Comparison of ENCODE assay signal across 20 cellular contexts in the genomic region with DNA sequence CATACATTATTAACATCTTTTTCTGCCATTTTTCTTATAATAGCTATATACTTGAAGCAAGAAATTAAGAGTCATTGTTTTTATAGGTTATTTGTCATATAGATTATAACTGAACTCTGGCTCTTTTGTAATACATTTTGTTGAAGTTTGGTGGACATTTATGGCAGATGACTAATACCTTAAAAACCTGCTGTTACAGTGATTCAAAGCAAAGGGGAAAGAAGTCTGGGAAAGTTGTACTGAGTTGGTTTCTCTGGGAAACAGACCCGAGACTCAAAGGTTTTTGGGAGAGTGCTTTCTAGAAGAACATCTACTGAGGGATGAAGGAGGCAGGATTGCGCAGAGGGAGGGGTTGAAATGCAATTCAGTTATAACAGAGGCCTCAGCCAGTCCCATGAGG. TPM values are rescaled to one million over a fixed set of nuclear protein-coding genes. Genes with fewer than 3 reads are reported as not detected.
DNase-seq lines count a peak whose midpoint lies in the region; ATAC-seq, FAIRE-seq and TF ChIP-seq lines count a peak whose summit lies in the region.
"Had no signal": no experiment of that assay in that cellular context is flagged by ENCODE, and none has a peak within 500 bp of the region (broad histone marks: within the 10 kb centered on the region; RNA-seq: fewer than 3 reads in every experiment).

No MANE protein-coding gene starts in this region.

- no peak overlapping the region for H2BK120ac ChIP-seq in mesenchymal stem cell (ENCODE audit: low read depth, low read length)

- POLR2A ChIA-PET in activated CD4-positive, alpha-beta T cell treated with anti-CD3 and anti-CD28 coated beads for 36 hours (lab: Charles Lee): no interaction called here

- H3K27me3 ChIP-seq in bronchial epithelial cell (ENCODE audit: control insufficient read depth, insufficient read depth, low read length) (no peaks in the 10 kb centered on the region), mesenchymal stem cell (ENCODE audit: control insufficient read depth in 1 of 2, insufficient read depth in 1 of 2, low read length in 2 of 2) (no peaks in the 10 kb centered on the region), right lobe of liver (no peaks in the 10 kb centered on the region)
- H3K27me3 ChIP-seq: BLaER1 had no signal

- H2AK5ac ChIP-seq in mesenchymal stem cell (ENCODE audit: low read length, severe bottlenecking): no peak overlapping the region

- no peak overlapping the region for H2BK15ac ChIP-seq in mesenchymal stem cell (ENCODE audit: low read depth, poor library complexity, severe bottlenecking)

- H3K4me1 ChIP-seq in mesenchymal stem cell (ENCODE audit: control insufficient read depth, insufficient read depth, low read depth, low read length) (peaks cover 4% of the 10 kb centered on the region), right lobe of liver (peaks cover 0 to 17% (median 3%) of the 10 kb centered on the region in 4 donors)
- H3K4me1 ChIP-seq: BLaER1 had no signal

- no peak overlapping the region for H2BK12ac ChIP-seq in mesenchymal stem cell (ENCODE audit: low read length in 2 of 2)

- H3K9ac ChIP-seq in mesenchymal stem cell (ENCODE audit: low read length): peak overlapping the region; percentile 67
- H3K9ac ChIP-seq: BLaER1 had no signal

- H3K27ac ChIP-seq in mesenchymal stem cell (ENCODE audit: low read length, poor library complexity, severe bottlenecking) (no peak overlapping the region), right lobe of liver (no peak overlapping the region)
- H3K27ac ChIP-seq: BLaER1, coronary artery had no signal

- H2AFZ ChIP-seq in mesenchymal stem cell (ENCODE audit: low read depth, low read length): no peak overlapping the region

- no peak overlapping the region for H2BK5ac ChIP-seq in mesenchymal stem cell (ENCODE audit: low read depth, low read length, poor library complexity, severe bottlenecking)

- no peak overlapping the region for H4K91ac ChIP-seq in mesenchymal stem cell (ENCODE audit: low read length)

- FAIRE-seq in HTR-8/SVneo (lab: Jason Lieb, UNC) (no peak), bronchial epithelial cell (lab: Jason Lieb, UNC) (no peak)
- FAIRE-seq: HepG2 had no signal

- H3K4me1 Mint-ChIP-seq in activated CD4-positive, alpha-beta T cell treated with anti-CD3 and anti-CD28 coated beads for 36 hours: peaks cover 7% of the 10 kb centered on the region
- H3K4me1 Mint-ChIP-seq: neural crest cell had no signal

- H3K79me1 ChIP-seq in mesenchymal stem cell (replicated peaks; ENCODE audit: low read length, poor library complexity, severe bottlenecking): no peaks in the 10 kb centered on the region

- H3K18ac ChIP-seq in mesenchymal stem cell (ENCODE audit: low read depth in 1 of 2, low read length in 2 of 2): peak overlapping the region in 1 of 2 experiments; percentile 71

- TF ChIP-seq CTCF in bronchial epithelial cell (IDR thresholded peaks at IDR 0.05; ENCODE audit: insufficient read depth, low read length, severe bottlenecking) (no peak), right lobe of liver (IDR thresholded peaks at IDR 0.05) (no peak)

- no peaks in the 10 kb centered on the region for H3K9me3 Mint-ChIP-seq in activated CD4-positive, alpha-beta T cell treated with anti-CD3 and anti-CD28 coated beads for 36 hours (ENCODE audit: low read depth)
- H3K9me3 Mint-ChIP-seq: neural crest cell had no signal

- no peak overlapping the region for H3K4ac ChIP-seq in mesenchymal stem cell (ENCODE audit: low read depth in 1 of 2, low read length in 2 of 2)

- no peak overlapping the region for H3K23ac ChIP-seq in mesenchymal stem cell (ENCODE audit: low read length in 2 of 2)

- CTCF ChIA-PET in activated CD4-positive, alpha-beta T cell treated with anti-CD3 and anti-CD28 coated beads for 36 hours (lab: Charles Lee): interaction anchor here (0.7 to 2.7 kb wide), 4 partner anchors 11 to 355 kb away, joined by 3 to 11 read pairs (median 6); no protein-coding TSS in a partner anchor

- H3K4me3 ChIP-seq in bronchial epithelial cell (ENCODE audit: low read depth, low read length) (no peak overlapping the region), mesenchymal stem cell (ENCODE audit: insufficient read depth in 1 of 2, low read depth in 1 of 2, low read length in 2 of 2) (peak overlapping the region in 1 of 2 experiments; percentile 2), right lobe of liver (no peak overlapping the region)
- H3K4me3 ChIP-seq: BLaER1, coronary artery had no signal

- intact Hi-C loops in activated CD4-positive, alpha-beta T cell treated with anti-CD3 and anti-CD28 coated beads for 36 hours (cut with DNase I, micrococcal nuclease): no loop called here
- intact Hi-C loops in right lobe of liver (cut with DNase I): no loop called here

- peaks cover 17% of the 10 kb centered on the region for H3K36me3 Mint-ChIP-seq in activated CD4-positive, alpha-beta T cell treated with anti-CD3 and anti-CD28 coated beads for 36 hours (ENCODE audit: low read depth)

- H3K36me3 ChIP-seq in bronchial epithelial cell (ENCODE audit: control insufficient read depth, insufficient read depth, low read length) (peaks cover 1% of the 10 kb centered on the region), mesenchymal stem cell (ENCODE audit: control insufficient read depth in 1 of 2, insufficient read depth in 2 of 2, low read depth in 1 of 2, low read length in 2 of 2) (peaks cover 0 to 7% of the 10 kb centered on the region in 2 experiments), right lobe of liver (no peaks in the 10 kb centered on the region)

- TF ChIP-seq POLR2A in right lobe of liver (IDR thresholded peaks at IDR 0.05): no peak

- DNase-seq in AG08396 (ENCODE audit: low spot score): peak; percentile 21
- DNase-seq in HTR-8/SVneo (ENCODE audit: insufficient read length, low spot score): peak; percentile 10
- peak; percentile 71 for DNase-seq in bronchial epithelial cell (ENCODE audit: low read depth)
- peak; percentile 83 for DNase-seq in mesenchymal stem cell
- DNase-seq in activated CD4-positive, alpha-beta T cell treated with anti-CD3 and anti-CD28 coated beads for 36 hours: no peak
- no peak for DNase-seq in left lobe of liver (ENCODE audit: low spot score)
- DNase-seq in activated effector memory CD4-positive, alpha-beta T cell treated with Interleukin-2 at 50 U/mL for 16 hours: no peak
- no peak for DNase-seq in right lobe of liver
- DNase-seq: activated CD8-positive, alpha-beta T cell treated with anti-CD3 and anti-CD28 coated beads, Interleukin-2, amount 10 ng/mL, durations not matched to agents 7 days and 5 days; activated naive CD4-positive, alpha-beta T cell; glutamatergic neuron; left colon; NCI-H1105; NCI-H446; T1000 had no signal

- H3K27ac Mint-ChIP-seq in activated CD4-positive, alpha-beta T cell treated with anti-CD3 and anti-CD28 coated beads for 36 hours: no peak overlapping the region
- H3K27ac Mint-ChIP-seq: activated CD8-positive, alpha-beta T cell treated with anti-CD3 and anti-CD28 coated beads, Interleukin-2, amount 10 ng/mL, durations not matched to agents 7 days and 5 days had no signal

- H3K27me3 Mint-ChIP-seq in activated CD4-positive, alpha-beta T cell treated with anti-CD3 and anti-CD28 coated beads for 36 hours: no peaks in the 10 kb centered on the region

- H3K4me3 Mint-ChIP-seq in activated CD4-positive, alpha-beta T cell treated with anti-CD3 and anti-CD28 coated beads for 36 hours: no peak overlapping the region
- H3K4me3 Mint-ChIP-seq: activated CD8-positive, alpha-beta T cell treated with anti-CD3 and anti-CD28 coated beads, Interleukin-2, amount 10 ng/mL, durations not matched to agents 7 days and 5 days; neural crest cell had no signal

- 61% methylated on average over 2 of the region's 2 CpGs for WGBS in mesenchymal stem cell
- WGBS in right lobe of liver (ENCODE audit: insufficient coverage, low coverage, low lambda C conversion rate, missing lambda C conversion rate): 100% methylated on average over 1 of the region's 2 CpGs

- no peak overlapping the region for H3K14ac ChIP-seq in mesenchymal stem cell (ENCODE audit: low read length in 2 of 2)

- no peak overlapping the region for H4K8ac ChIP-seq in mesenchymal stem cell (ENCODE audit: low read length)

- H3K4me2 ChIP-seq in mesenchymal stem cell (ENCODE audit: low read length, poor library complexity, severe bottlenecking): no peak overlapping the region
- H3K4me2 ChIP-seq: BLaER1 had no signal

- no peaks in the 10 kb centered on the region for H3K9me3 ChIP-seq in mesenchymal stem cell (ENCODE audit: control insufficient read depth, low read length)
- no peaks in the 10 kb centered on the region for H3K9me3 ChIP-seq in right lobe of liver
- H3K9me3 ChIP-seq: BLaER1 had no signal

- no peak for ATAC-seq in activated CD4-positive, alpha-beta T cell treated with anti-CD3 and anti-CD28 coated beads for 36 hours
- ATAC-seq in left lobe of liver (no peak), right lobe of liver (no peak)
- ATAC-seq: activated CD8-positive, alpha-beta T cell treated with anti-CD3 and anti-CD28 coated beads, Interleukin-2, amount 10 ng/mL, durations not matched to agents 7 days and 5 days; HepG2; left colon; Panc1 had no signal

RNA-seq across cellular contexts. Expression of gene NAP1L5, which starts 35.9 kb away (rescaled TPM):
- total RNA-seq in bronchial epithelial cell: 0.26 and 0.77 TPM in 2 replicates
- 9.1 TPM for polyA plus RNA-seq in mesenchymal stem cell (2013, experiment 1 of 2)
- polyA plus RNA-seq in mesenchymal stem cell (2013, experiment 2 of 2): 9.6 TPM
- total RNA-seq in activated CD4-positive, alpha-beta T cell treated with anti-CD3 and anti-CD28 coated beads for 36 hours: 1 to 10 TPM; 4.9 to 5.2 TPM
- total RNA-seq in left lobe of liver: 1.2 TPM
- 1 to 10 TPM; 1.8 to 5.7 (median 3.0) TPM for total RNA-seq in right lobe of liver

Comparison
In these comparisons a context has a peak if more than half of its experiments do, and no peak if none do; other contexts are left out.
1. DNase-seq: peak in AG08396 (single experiment), HTR-8/SVneo (single experiment), bronchial epithelial cell (single experiment) and mesenchymal stem cell (single experiment); none in activated CD4-positive, alpha-beta T cell treated with anti-CD3 and anti-CD28 coated beads for 36 hours (single experiment), left lobe of liver (single experiment), activated effector memory CD4-positive, alpha-beta T cell treated with Interleukin-2 at 50 U/mL for 16 hours (single experiment) and right lobe of liver (0 of 3).